ENCODE assay signal across 40 cellular contexts in genomic region chr12:121822393-121823100, GRCh38. TPM values are rescaled to one million over a fixed set of nuclear protein-coding genes. Genes with fewer than 3 reads are reported as not detected.
"Had no signal": no experiment of that assay in that cellular context is flagged by ENCODE, and none has a peak within 500 bp of the region (broad histone marks: within the 10 kb centered on the region; RNA-seq: fewer than 3 reads in every experiment).

No MANE protein-coding gene starts in this region.

- H3K27me3 Mint-ChIP-seq: activated CD4-positive, alpha-beta memory T cell treated with anti-CD3 and anti-CD28 coated beads for 36 hours; activated CD4-positive, alpha-beta T cell treated with anti-CD3 and anti-CD28 coated beads, Interleukin-2, amount 10 ng/mL, durations not matched to agents 24 days and 14 days; activated naive CD8-positive, alpha-beta T cell treated with anti-CD3 and anti-CD28 coated beads for 36 hours; brain; effector memory CD8-positive, alpha-beta T cell; progenitor cell of endocrine pancreas; stimulated activated memory B cell treated with anti-CD40 and anti-IgM and Interleukin-4, amounts not matched to agents 10 μg/mL and 1 μg/mL and 100 μg/mL, for 72 hours had no signal

- H3K4me3 ChIP-seq: adrenal gland, ascending aorta, cardiac muscle cell, coronary artery, dorsolateral prefrontal cortex, heart left ventricle, left lung, ovary, sigmoid colon, suprapubic skin, tibial artery, upper lobe of right lung had no signal

- H3K27ac ChIP-seq: adrenal gland, ascending aorta, cardiac muscle cell, coronary artery, dorsolateral prefrontal cortex, heart left ventricle, left lung, neutrophil, ovary, sigmoid colon, suprapubic skin, tibial artery, upper lobe of right lung, WERI-Rb-1 had no signal

- H3K4me1 Mint-ChIP-seq: activated CD4-positive, alpha-beta T cell treated with anti-CD3 and anti-CD28 coated beads, Interleukin-2, amount 10 ng/mL, durations not matched to agents 24 days and 14 days; activated naive CD8-positive, alpha-beta T cell treated with anti-CD3 and anti-CD28 coated beads for 36 hours; brain; immature natural killer cell; nephron had no signal

- H3K4me1 ChIP-seq: adrenal gland, ascending aorta, left lung, sigmoid colon, suprapubic skin had no signal

- H3K27me3 ChIP-seq: adrenal gland, ascending aorta, cardiac muscle cell, dorsolateral prefrontal cortex, heart left ventricle, left lung, neutrophil, ovary, sigmoid colon, suprapubic skin, tibial artery, upper lobe of right lung had no signal

- H3K9me3 ChIP-seq: adrenal gland, ascending aorta, heart left ventricle, left lung, neutrophil, ovary, sigmoid colon, suprapubic skin, tibial artery, upper lobe of right lung had no signal

- H3K9me3 Mint-ChIP-seq: activated CD4-positive, alpha-beta memory T cell treated with anti-CD3 and anti-CD28 coated beads for 36 hours; activated CD4-positive, alpha-beta T cell treated with anti-CD3 and anti-CD28 coated beads, Interleukin-2, amount 10 ng/mL, durations not matched to agents 24 days and 14 days; activated naive CD4-positive, alpha-beta T cell treated with anti-CD3 and anti-CD28 coated beads for 36 hours; activated naive CD8-positive, alpha-beta T cell treated with anti-CD3 and anti-CD28 coated beads for 36 hours; activated T-helper 1 cell treated with anti-CD3 and anti-CD28 coated beads, Interleukin-12 subunit alpha, Interleukin-12 subunit beta, Interleukin-2, Interleukin-4 antibody, amounts not matched to agents 30 ng/mL and 10 ng/mL and 1 ng/mL, durations not matched to agents 14 hours and 24 hours and 36 hours; brain; effector memory CD8-positive, alpha-beta T cell; nephron; stimulated activated memory B cell treated with anti-CD40 and anti-IgM and Interleukin-4, amounts not matched to agents 10 μg/mL and 1 μg/mL and 100 μg/mL, for 72 hours; T-helper 1 cell treated with Interleukin-12 subunit alpha and Interleukin-12 subunit beta and Interleukin-4 antibody, amounts not matched to agents 30 μg/mL and 1 μg/mL, for 36 hours had no signal

- DNase-seq: activated CD4-positive, alpha-beta memory T cell treated with anti-CD3 and anti-CD28 coated beads for 36 hours; activated CD4-positive, alpha-beta T cell treated with anti-CD3 and anti-CD28 coated beads, Interleukin-2, amount 10 ng/mL, durations not matched to agents 24 days and 14 days; activated CD8-positive, alpha-beta memory T cell treated with anti-CD3 and anti-CD28 coated beads, Interleukin-2, amount 50 U/mL, for 4 hours; activated effector memory CD4-positive, alpha-beta T cell treated with anti-CD3 and anti-CD28 coated beads, Interleukin-2, amount 50 U/mL, for 16 hours; activated naive CD4-positive, alpha-beta T cell treated with anti-CD3 and anti-CD28 coated beads for 36 hours; activated naive CD8-positive, alpha-beta T cell treated with anti-CD3 and anti-CD28 coated beads for 36 hours; activated T-cell treated with anti-CD3 and anti-CD28 coated beads, Interleukin-2, amount 50 U/mL, for 1 hour; dorsolateral prefrontal cortex; effector memory CD8-positive, alpha-beta T cell; foreskin fibroblast; hypothalamus; immature natural killer cell; left lung; mammary epithelial cell; ovary; retina; small intestine; stimulated activated CD4-positive, alpha-beta T cell treated with anti-CD3 and anti-CD28 coated beads, Interleukin-4, amount 100 ng/mL, for 24 hours; stimulated activated CD8-positive, alpha-beta memory T cell treated with anti-CD3 and anti-CD28 coated beads, Interleukin-4, amount 100 ng/mL, for 48 hours; T-helper 9 cell; tibial artery; upper lobe of right lung; WERI-Rb-1 had no signal

- H3K36me3 ChIP-seq: ovary had no signal

- H3K4me3 Mint-ChIP-seq: activated CD4-positive, alpha-beta memory T cell treated with anti-CD3 and anti-CD28 coated beads for 36 hours; activated CD4-positive, alpha-beta T cell treated with anti-CD3 and anti-CD28 coated beads, Interleukin-2, amount 10 ng/mL, durations not matched to agents 24 days and 14 days; activated naive CD4-positive, alpha-beta T cell treated with anti-CD3 and anti-CD28 coated beads for 36 hours; activated naive CD8-positive, alpha-beta T cell treated with anti-CD3 and anti-CD28 coated beads for 36 hours; activated T-helper 1 cell treated with anti-CD3 and anti-CD28 coated beads, Interleukin-12 subunit alpha, Interleukin-12 subunit beta, Interleukin-2, Interleukin-4 antibody, amounts not matched to agents 30 ng/mL and 10 ng/mL and 1 ng/mL, durations not matched to agents 14 hours and 24 hours and 36 hours; brain; effector memory CD8-positive, alpha-beta T cell; immature natural killer cell; nephron; stimulated activated memory B cell treated with anti-CD40 and anti-IgM and Interleukin-4, amounts not matched to agents 10 μg/mL and 1 μg/mL and 100 μg/mL, for 72 hours; T-helper 1 cell treated with Interleukin-12 subunit alpha and Interleukin-12 subunit beta and Interleukin-4 antibody, amounts not matched to agents 30 μg/mL and 1 μg/mL, for 36 hours had no signal

- ATAC-seq: activated CD4-positive, CD25-positive, alpha-beta regulatory T cell treated with anti-CD3 and anti-CD28 coated beads, Interleukin-2, amount 50 U/mL, for 24 hours; effector memory CD8-positive, alpha-beta T cell; left lung; upper lobe of right lung had no signal

- H3K27ac Mint-ChIP-seq: activated CD4-positive, alpha-beta memory T cell treated with anti-CD3 and anti-CD28 coated beads for 36 hours; activated CD4-positive, alpha-beta T cell treated with anti-CD3 and anti-CD28 coated beads, Interleukin-2, amount 10 ng/mL, durations not matched to agents 24 days and 14 days; activated naive CD4-positive, alpha-beta T cell treated with anti-CD3 and anti-CD28 coated beads for 36 hours; activated naive CD8-positive, alpha-beta T cell treated with anti-CD3 and anti-CD28 coated beads for 36 hours; activated T-helper 1 cell treated with anti-CD3 and anti-CD28 coated beads, Interleukin-12 subunit alpha, Interleukin-12 subunit beta, Interleukin-2, Interleukin-4 antibody, amounts not matched to agents 30 ng/mL and 10 ng/mL and 1 ng/mL, durations not matched to agents 14 hours and 24 hours and 36 hours; immature natural killer cell; nephron; progenitor cell of endocrine pancreas; stimulated activated memory B cell treated with anti-CD40 and anti-IgM and Interleukin-4, amounts not matched to agents 10 μg/mL and 1 μg/mL and 100 μg/mL, for 72 hours; T-helper 1 cell treated with Interleukin-12 subunit alpha and Interleukin-12 subunit beta and Interleukin-4 antibody, amounts not matched to agents 30 μg/mL and 1 μg/mL, for 36 hours had no signal

RNA-seq across cellular contexts. Expression of gene HPD, which starts 36.1 kb away (rescaled TPM):
- total RNA-seq: activated CD4-positive, alpha-beta memory T cell treated with anti-CD3 and anti-CD28 coated beads for 36 hours; activated CD4-positive, alpha-beta T cell treated with anti-CD3 and anti-CD28 coated beads, Interleukin-2, amount 10 ng/mL, durations not matched to agents 24 days and 14 days; activated CD8-positive, alpha-beta memory T cell treated with anti-CD3 and anti-CD28 coated beads for 36 hours; activated naive CD4-positive, alpha-beta T cell treated with anti-CD3 and anti-CD28 coated beads for 36 hours; activated naive CD8-positive, alpha-beta T cell treated with anti-CD3 and anti-CD28 coated beads for 36 hours; activated T-helper 1 cell treated with anti-CD3 and anti-CD28 coated beads, Interleukin-12 subunit alpha, Interleukin-12 subunit beta, Interleukin-2, Interleukin-4 antibody, amounts not matched to agents 30 ng/mL and 10 ng/mL and 1 ng/mL, durations not matched to agents 14 hours and 24 hours and 36 hours; cardiac muscle cell; cerebellum; progenitor cell of endocrine pancreas had no signal
- polyA plus RNA-seq: cardiac muscle cell, immature natural killer cell had no signal
